Comparison of ENCODE assay signal across 18 cellular contexts in the genomic region with DNA sequence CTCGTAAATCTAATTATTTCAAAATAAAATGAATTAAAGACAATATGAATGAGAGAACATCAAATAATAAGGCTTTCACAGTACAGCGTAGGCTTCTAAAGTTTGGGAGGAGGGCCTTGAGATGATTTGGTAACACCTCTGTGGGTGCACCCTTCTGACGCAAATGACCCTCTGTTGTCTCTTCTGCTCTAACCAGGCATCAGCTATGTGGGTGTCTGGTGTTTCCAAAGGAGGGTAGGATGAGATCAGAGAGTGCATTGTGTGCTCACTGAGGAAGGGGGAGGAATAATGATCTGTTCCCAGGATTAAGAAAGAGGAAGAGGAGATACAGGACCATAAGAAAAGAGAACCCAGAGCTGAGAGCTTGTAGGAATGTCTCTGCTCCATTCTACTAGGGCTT.
"Had no signal": no experiment of that assay in that cellular context is flagged by ENCODE, and none has a peak within 500 bp of the region (broad histone marks: within the 10 kb centered on the region; RNA-seq: fewer than 3 reads in every experiment).

No MANE protein-coding gene starts in this region.

- H3K27me3 ChIP-seq: Peyer's patch, SJCRH30 had no signal

- H3K9me3 ChIP-seq: Peyer's patch, SJCRH30 had no signal

- H3K4me3 ChIP-seq: Peyer's patch, SJCRH30 had no signal

- H3K4me1 ChIP-seq: Peyer's patch had no signal

- ATAC-seq: PC-3, Right ventricle myocardium inferior had no signal

- H3K27ac ChIP-seq: Peyer's patch had no signal

- DNase-seq: KBM-7, NCI-H1092, NCI-H1105 treated with DMSO at 0.1 percent for 48 hours, NCI-H1417 treated with DMSO at 0.1 percent for 48 hours, NCI-H146, NCI-H1694 treated with DMSO at 0.1 percent for 48 hours, NCI-H1930, NCI-H2081, NCI-H2107, NCI-H2227 treated with DMSO at 0.1 percent for 48 hours, NCI-H524, NCI-H526 treated with DMSO at 0.1 percent for 48 hours, NCI-H774, PC-3, Peyer's patch, SHP77 treated with DMSO at 0.1 percent for 48 hours, SJCRH30 had no signal

- H3K36me3 ChIP-seq: Peyer's patch, SJCRH30 had no signal
